6 cellular contexts compared by ENCODE assay signal in the genomic region with DNA sequence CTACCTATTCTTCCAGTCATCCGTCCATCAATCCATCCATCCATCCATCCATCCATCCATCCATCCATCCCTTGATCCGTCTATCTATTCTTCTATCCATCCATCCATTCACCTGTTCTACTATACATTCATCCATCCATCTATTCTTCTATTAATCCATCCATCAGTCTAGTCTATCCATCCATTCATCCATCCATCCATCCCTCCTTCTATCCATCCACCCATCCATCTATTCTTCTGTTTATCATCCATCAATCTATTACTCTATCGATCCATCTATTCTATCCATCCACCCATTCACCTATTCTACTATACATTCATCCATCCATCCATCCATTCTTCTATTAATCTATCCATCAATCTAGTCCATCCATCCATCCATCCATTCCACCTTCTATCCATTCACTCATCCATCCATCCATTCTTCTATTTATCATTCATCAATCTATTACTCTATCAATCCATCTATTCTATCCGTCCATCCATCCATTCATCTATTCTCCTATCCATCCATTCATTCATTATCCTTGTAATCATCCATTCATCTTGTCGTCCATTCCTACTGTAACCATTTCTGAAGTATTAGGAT.
"Had no signal": no experiment of that assay in that cellular context is flagged by ENCODE, and none has a peak within 500 bp of the region (broad histone marks: within the 10 kb centered on the region; RNA-seq: fewer than 3 reads in every experiment).

No MANE protein-coding gene starts in this region.

- FAIRE-seq: HTR-8/SVneo, K562 had no signal

- H3K4me2 ChIP-seq: KMS-11 had no signal

- DNase-seq: KBM-7, KG1 had no signal

- H3K27ac ChIP-seq: HL-60, KMS-11 had no signal

- ATAC-seq: K562 had no signal

- H3K9ac ChIP-seq: KMS-11 had no signal

- H3K4me3 ChIP-seq: K562 had no signal
